Comparison of ENCODE assay signal across 19 cellular contexts in the genomic region with DNA sequence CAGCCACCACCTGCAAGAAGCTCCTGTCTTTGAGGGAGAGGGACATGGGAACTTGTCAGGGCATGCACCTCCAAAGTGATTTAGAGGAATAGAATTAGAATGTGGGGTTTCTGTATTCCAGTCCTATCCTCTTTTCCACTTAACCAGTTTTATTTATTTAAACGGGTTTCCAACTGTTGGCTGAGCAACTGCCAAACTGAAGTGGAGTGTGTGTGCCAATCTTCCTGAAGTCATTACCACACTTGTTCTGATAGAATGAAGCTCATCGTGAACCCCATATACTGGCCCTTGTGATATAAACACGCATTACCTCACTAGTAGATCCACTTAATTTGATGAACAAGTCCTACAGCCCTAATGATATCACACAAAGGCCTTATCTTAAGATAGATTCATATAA.
A peak's percentile ranks its signal among the peaks of the same experiment; 100 is the strongest.
DNase-seq lines count a peak whose midpoint lies in the region; TF ChIP-seq lines count a peak whose summit lies in the region.
"Had no signal": no experiment of that assay in that cellular context is flagged by ENCODE, and none has a peak within 500 bp of the region (broad histone marks: within the 10 kb centered on the region; RNA-seq: fewer than 3 reads in every experiment).

No MANE protein-coding gene starts in this region.

- H3K36me3 ChIP-seq in osteoblast (ENCODE audit: insufficient read depth, low read length), result no peaks in the 10 kb centered on the region
- H3K36me3 ChIP-seq: SJSA1 had no signal

- H3K4me3 ChIP-seq in osteoblast (ENCODE audit: insufficient read depth, low read length), result no peak overlapping the region
- H3K4me3 ChIP-seq: SJSA1 had no signal

- H2AFZ ChIP-seq in osteoblast (ENCODE audit: low read length), result no peak overlapping the region

- TF ChIP-seq CTCF in osteoblast (IDR thresholded peaks at IDR 0.05; ENCODE audit: extremely low read depth, low read depth, low read length), result no peak

- no peaks in the 10 kb centered on the region for H4K20me1 ChIP-seq in osteoblast (ENCODE audit: insufficient read depth, low read length)

- no peaks in the 10 kb centered on the region for H3K79me2 ChIP-seq in osteoblast (ENCODE audit: insufficient read depth, low read length)

- H3K4me1 ChIP-seq in osteoblast (ENCODE audit: insufficient read depth, low read length), result no peaks in the 10 kb centered on the region
- H3K4me1 ChIP-seq: SJSA1 had no signal

- H3K27me3 ChIP-seq in osteoblast (ENCODE audit: insufficient read depth, low read length), result no peaks in the 10 kb centered on the region
- H3K27me3 ChIP-seq: SJSA1 had no signal

- H3K4me2 ChIP-seq in osteoblast (ENCODE audit: insufficient read depth, low read length), result no peak overlapping the region

- no peak overlapping the region for H3K27ac ChIP-seq in osteoblast (ENCODE audit: low read depth, low read length)
- H3K27ac ChIP-seq: C4-2B, SJSA1 had no signal

- DNase-seq in NCI-H1092 treated with DMSO at 0.1 percent for 48 hours (lab: John Stamatoyannopoulos, UW) (peak; percentile 73), NCI-H1092 (lab: John Stamatoyannopoulos, UW) (no peak), NCI-H1105 treated with DMSO at 0.1 percent for 48 hours (lab: John Stamatoyannopoulos, UW) (peak; percentile 42), cerebellar cortex (ENCODE audit: low spot score) (peak; percentile 30), osteoblast (ENCODE audit: insufficient read length, low spot score, missing footprints) (peak; percentile 50), NCI-H2227 (lab: John Stamatoyannopoulos, UW; ENCODE audit: unreplicated experiment) (no peak), COLO829 (ENCODE audit: low spot score) (no peak)
- no peak for DNase-seq in activated CD4-positive, alpha-beta T cell treated with anti-CD3 and anti-CD28 coated beads for 4 hours
- DNase-seq: 8988T, DND-41, GOT3, HCEC 1CT, Karpas-422, MV-4-11, NCI-H1436, NCI-H187 treated with DMSO at 0.1 percent for 48 hours, NCI-H446 had no signal

- peaks cover 2% of the 10 kb centered on the region for H3K9me3 ChIP-seq in osteoblast (ENCODE audit: low read depth, low read length)
- H3K9me3 ChIP-seq: SJSA1 had no signal

Comparison
In these comparisons a context has a peak if more than half of its experiments do, and no peak if none do; other contexts are left out.
1. DNase-seq: peak in NCI-H1092 treated with DMSO at 0.1 percent for 48 hours (single experiment), NCI-H1105 treated with DMSO at 0.1 percent for 48 hours (single experiment), cerebellar cortex (single experiment) and osteoblast (single experiment); none in NCI-H1092 (single experiment), NCI-H2227 (single experiment), COLO829 (single experiment) and activated CD4-positive, alpha-beta T cell treated with anti-CD3 and anti-CD28 coated beads for 4 hours (0 of 2).